Comparison of ENCODE assay signal across 8 cellular contexts in genomic region chr7:48088559-48089414, GRCh38. TPM values are rescaled to one million over a fixed set of nuclear protein-coding genes. Genes with fewer than 3 reads are reported as not detected.
DNase-seq lines count a peak whose midpoint lies in the region; ATAC-seq, FAIRE-seq and TF ChIP-seq lines count a peak whose summit lies in the region.

TSS of gene UPP1 (plus strand) at chr7:48089265. CDS start at chr7:48094784, 5,519 bp downstream.

- intact Hi-C loops in dendritic cell treated with granulocyte-macrophage colony-stimulating factor and Interleukin-4, amounts not matched to agents 40 ng/mL and 50 ng/mL, for 4 days (cut with micrococcal nuclease), result loop anchor here (1.0 to 5.0 kb wide), 4 partner anchors 36 to 110 kb away; partner anchors contain the start of genes C7orf57 and HUS1
- intact Hi-C loops in HepG2 (cut with micrococcal nuclease; ENCODE audit: unreplicated experiment), result loop anchor here (1.0 to 5.0 kb wide), 5 partner anchors 51 to 109 kb away; partner anchors contain the start of genes C7orf57 and HUS1

- WGBS in HepG2 (ENCODE audit: low lambda C conversion rate), result 0% methylated on average over 4 of the region's 66 CpGs

- no peaks in the 10 kb centered on the region for H3K9me3 Mint-ChIP-seq in dendritic cell treated with granulocyte-macrophage colony-stimulating factor and Interleukin-4, amounts not matched to agents 40 ng/mL and 50 ng/mL, for 4 days

- peaks cover 85% of the 10 kb centered on the region for H3K4me1 Mint-ChIP-seq in dendritic cell treated with granulocyte-macrophage colony-stimulating factor and Interleukin-4, amounts not matched to agents 40 ng/mL and 50 ng/mL, for 4 days (ENCODE audit: low read depth)

- H3K36me3 ChIP-seq in HepG2 (replicated peaks in 1 of 2; ENCODE audit: control insufficient read depth in 1 of 2, insufficient read depth in 2 of 2, low read length in 2 of 2), result peaks cover 3 to 8% of the 10 kb centered on the region in 2 experiments; a peak in 1 of 5 replicates

- H3K4me3 ChIP-seq in AG09309 (ENCODE audit: control insufficient read depth, low read depth, low read length), result peak within 1 kb of the TSS; percentile 80
- H3K4me3 ChIP-seq in HepG2 (replicated peaks in 1 of 3; ENCODE audit: insufficient read depth in 1 of 3, low read depth in 2 of 3, low read length in 3 of 3), result peak within 1 kb of the TSS; percentile 81 to 87 (median 86)

- peak; percentile 77 for DNase-seq in AG09309 (ENCODE audit: low read depth)
- DNase-seq in NCI-H526 treated with DMSO at 0.1 percent for 48 hours (lab: John Stamatoyannopoulos, UW), result peak; percentile 62
- peak; percentile 59 to 75 for DNase-seq in activated CD4-positive, alpha-beta T cell treated with anti-CD3 and anti-CD28 coated beads, Interleukin-2, amount 50 U/mL, for 24 hours (ENCODE audit: low read depth in 1 of 2, low spot score in 1 of 2)
- peak; percentile 97 for DNase-seq in HepG2 (ENCODE audit: low spot score)
- peak; percentile 85 for DNase-seq in stimulated activated CD4-positive, alpha-beta T cell treated with anti-CD3 and anti-CD28 coated beads, Interleukin-4, amount 100 ng/mL, for 24 hours

- H3K4me2 ChIP-seq in HepG2 (ENCODE audit: low read depth, low read length), result peak within 1 kb of the TSS; percentile 81

- ATAC-seq in GM18907 (IDR thresholded peaks at IDR 0.05; ENCODE audit: unreplicated experiment) (peak; percentile 75), HG03139 (IDR thresholded peaks at IDR 0.05; ENCODE audit: unreplicated experiment) (peak; percentile 49), HepG2 (peak; percentile 89)

- H3K4me3 Mint-ChIP-seq in dendritic cell treated with granulocyte-macrophage colony-stimulating factor and Interleukin-4, amounts not matched to agents 40 ng/mL and 50 ng/mL, for 4 days, result peak within 1 kb of the TSS; percentile 91

- peak within 1 kb of the TSS; percentile 98 for H3K27ac Mint-ChIP-seq in dendritic cell treated with granulocyte-macrophage colony-stimulating factor and Interleukin-4, amounts not matched to agents 40 ng/mL and 50 ng/mL, for 4 days

- POLR2A ChIA-PET in HepG2 (lab: Yijun Ruan, JAX), result interaction anchor here (0.9 to 3.4 kb wide), 13 partner anchors 11 to 355 kb away, joined by 3 to 34 read pairs (median 6); no protein-coding TSS in a partner anchor

- peaks cover 54% of the 10 kb centered on the region for H3K36me3 Mint-ChIP-seq in dendritic cell treated with granulocyte-macrophage colony-stimulating factor and Interleukin-4, amounts not matched to agents 40 ng/mL and 50 ng/mL, for 4 days (ENCODE audit: low read depth)

- H3K4me1 ChIP-seq in HepG2 (ENCODE audit: insufficient read depth, low read length), result peaks cover 53% of the 10 kb centered on the region

- TF ChIP-seq POLR2A in HepG2 (IDR thresholded peaks at IDR 0.05; ENCODE audit: insufficient read depth in 1 of 2, low read depth in 2 of 2, low read length in 2 of 2), result peak; percentile 75 to 86

- peak within 1 kb of the TSS; percentile 79 for H3K9ac ChIP-seq in HepG2 (ENCODE audit: insufficient read depth, low read depth, low read length)

- CTCF ChIA-PET in HepG2 (lab: Yijun Ruan, JAX; ENCODE audit: low intra/inter-chr PET ratio, low total read pairs), result no interaction called here

- FAIRE-seq in HepG2 (lab: Jason Lieb, UNC), result peak; percentile 91

- peak within 1 kb of the TSS; percentile 90 for H3K27ac ChIP-seq in HepG2 (ENCODE audit: extremely low read length, insufficient read depth, low read length)

- no peaks in the 10 kb centered on the region for H3K27me3 Mint-ChIP-seq in dendritic cell treated with granulocyte-macrophage colony-stimulating factor and Interleukin-4, amounts not matched to agents 40 ng/mL and 50 ng/mL, for 4 days

- in situ Hi-C loops in HepG2 (cut with HindIII; ENCODE audit: extremely low pct_ligation_motif_present, low pct_unique_long_range_greater_than_20kb), result no loop called here

- H3K79me2 ChIP-seq in HepG2 (ENCODE audit: insufficient read depth, low read length), result no peaks in the 10 kb centered on the region

- no peak within 1 kb of the TSS for H2AFZ ChIP-seq in HepG2 (ENCODE audit: low read length)

- H3K27me3 ChIP-seq in HepG2 (ENCODE audit: control insufficient read depth in 1 of 2, insufficient read depth in 2 of 2, low read length in 2 of 2), result no peaks in the 10 kb centered on the region

- BruUV-seq in HepG2 (replicated peaks; lab: Mats Ljungman, UMichigan), result no TSS peak

- TF ChIP-seq RAD21 in HepG2 (CRISPR knock-in tag; IDR thresholded peaks at IDR 0.05), result peak; percentile 29; the same call in 1 of the 2 replicates

- TF ChIP-seq EP300 in HepG2 (IDR thresholded peaks at IDR 0.05; ENCODE audit: low read depth in 2 of 2, low read length in 2 of 2) (peak in 1 of 2 experiments; percentile 47; a peak in 1 of 4 replicates), HepG2 (CRISPR knock-in tag; IDR thresholded peaks at IDR 0.05; ENCODE audit: borderline replicate concordance) (0 out of 2 replicates have a peak, but pooled peaks have one; percentile 32)

- no peaks in the 10 kb centered on the region for H3K9me3 ChIP-seq in HepG2 (ENCODE audit: low read length)

- H4K20me1 ChIP-seq in HepG2 (ENCODE audit: insufficient read depth, low read length), result no peaks in the 10 kb centered on the region

- no peak for TF ChIP-seq CTCF in AG09309 (IDR thresholded peaks at IDR 0.05; ENCODE audit: control insufficient read depth, insufficient read depth, low read depth, low read length, missing control alignments)
- TF ChIP-seq CTCF in HepG2 (CRISPR knock-in tag; IDR thresholded peaks at IDR 0.05), result no peak

TF ChIP-seq in HepG2, 621 proteins besides CTCF, POLR2A, EP300 and RAD21 (continues in another document):
- TF ChIP-seq NKX3-1 (CRISPR knock-in tag; IDR thresholded peaks at IDR 0.05), result no peak
- TF ChIP-seq SMAD9 (CRISPR knock-in tag; IDR thresholded peaks at IDR 0.05), result no peak
- no peak for TF ChIP-seq LBX2 (CRISPR knock-in tag; IDR thresholded peaks at IDR 0.05; ENCODE audit: borderline replicate concordance)
- peak; percentile 34; the same call in 1 of the 2 replicates for TF ChIP-seq PRDM10 (CRISPR knock-in tag; IDR thresholded peaks at IDR 0.05; ENCODE audit: low read depth)
- TF ChIP-seq CBX1 (IDR thresholded peaks at IDR 0.05; ENCODE audit: low read depth), result peak; percentile 7
- no peak for TF ChIP-seq DNMT1 (CRISPR knock-in tag; IDR thresholded peaks at IDR 0.05)
- TF ChIP-seq ZNF577 (CRISPR knock-in tag; IDR thresholded peaks at IDR 0.05; ENCODE audit: borderline replicate concordance, low read depth), result no peak
- peak; percentile 77; the same call in 1 of the 2 replicates for TF ChIP-seq ZFP90 (CRISPR knock-in tag; IDR thresholded peaks at IDR 0.05; ENCODE audit: borderline replicate concordance)

RNA-seq across cellular contexts. Expression of gene UPP1, which starts in this region (rescaled TPM):
- 5.5 and 5.7 TPM in 2 replicates for total RNA-seq in HepG2 (2016; rRNA removed; fragmentation: Illumina TruSeq; extraction: Trizol)
- total RNA-seq in HepG2 (2016; cell fraction: cytosol; rRNA removed; fragmentation: Illumina TruSeq; extraction: Trizol; ENCODE audit: low read depth), result 4.4 and 7.3 TPM in 2 replicates
- 5.0 and 5.2 TPM in 2 replicates for total RNA-seq in HepG2 (2016; cell fraction: insoluble cytoplasmic fraction; rRNA removed; fragmentation: Illumina TruSeq; extraction: Trizol)
- 8.2 and 9.6 TPM in 2 replicates for total RNA-seq in HepG2 (2016; cell fraction: membrane; rRNA removed; fragmentation: Illumina TruSeq; extraction: Trizol)
- total RNA-seq in HepG2 (2016; cell fraction: nucleus; rRNA removed; fragmentation: Illumina TruSeq; extraction: Trizol), result 4.1 and 4.4 TPM in 2 replicates
- polyA plus RNA-seq in HepG2 (2011; rRNA removed), result 9.8 and 12.4 TPM in 2 replicates
- 9.5 and 11.8 TPM in 2 replicates for polyA plus RNA-seq in HepG2 (2011; cell fraction: cytosol; rRNA removed)
- polyA plus RNA-seq in HepG2 (2011; cell fraction: nucleus; rRNA removed), result 20.6 and 22.1 TPM in 2 replicates
- polyA plus RNA-seq in HepG2 (2012), result 5.4 and 9.0 TPM in 2 replicates
- 7.9 and 9.8 TPM in 2 replicates for polyA plus RNA-seq in HepG2 (2016; cell fraction: cytosol; fragmentation: Illumina TruSeq; extraction: Trizol; ENCODE audit: low read depth)
- 7.1 and 8.0 TPM in 2 replicates for polyA plus RNA-seq in HepG2 (2016; cell fraction: insoluble cytoplasmic fraction; fragmentation: Illumina TruSeq; extraction: Trizol; ENCODE audit: low read depth)
- polyA plus RNA-seq in HepG2 (2016; cell fraction: membrane; fragmentation: Illumina TruSeq; extraction: Trizol; ENCODE audit: low read depth), result 8.1 and 8.4 TPM in 2 replicates
- polyA plus RNA-seq in HepG2 (2016; cell fraction: nucleus; fragmentation: Illumina TruSeq; extraction: Trizol; ENCODE audit: insufficient read depth, low read depth), result 8.7 and 10.6 TPM in 2 replicates
- 7.2 and 13.8 TPM in 2 replicates for polyA minus RNA-seq in HepG2 (2011; rRNA and poly(A)+ RNA removed; ENCODE audit: low replicate concordance)
- polyA minus RNA-seq in HepG2 (2011; cell fraction: cytosol; rRNA and poly(A)+ RNA removed), result 3.3 and 3.4 TPM in 2 replicates
- 7.9 and 9.2 TPM in 2 replicates for polyA minus RNA-seq in HepG2 (2011; cell fraction: nucleus; rRNA and poly(A)+ RNA removed)

Comparison
In these comparisons a context has a peak if more than half of its experiments do, and no peak if none do; other contexts are left out.
1. Peak in every context shown above with its lines: DNase-seq, ATAC-seq, H3K4me3 ChIP-seq and H3K27ac ChIP-seq.